In genomic region chr1:31579374-31579773, GRCh38 we compare ENCODE assay signal across 13 cellular contexts. TPM values are rescaled to one million over a fixed set of nuclear protein-coding genes. Genes with fewer than 3 reads are reported as not detected.
DNase-seq lines count a peak whose midpoint lies in the region; ATAC-seq and TF ChIP-seq lines count a peak whose summit lies in the region.
"Had no signal": no experiment of that assay in that cellular context is flagged by ENCODE, and none has a peak within 500 bp of the region (broad histone marks: within the 10 kb centered on the region; RNA-seq: fewer than 3 reads in every experiment).

No MANE protein-coding gene starts in this region.

- in situ Hi-C loops in transverse colon (cut with MboI; ENCODE audit: low pct_ligation_motif_present in 1 of 4, low pct_unique_long_range_greater_than_20kb in 1 of 4, low sequenced_read_pairs in 3 of 4), result no loop called here

- H3K4me3 ChIP-seq in esophagus (ENCODE audit: low read depth in 1 of 2, low read length in 2 of 2), result no peak overlapping the region
- peak overlapping the region in 1 of 2 donors; percentile 51 for H3K4me3 ChIP-seq in muscle layer of colon (ENCODE audit: low read depth in 1 of 2, low read length in 2 of 2)
- H3K4me3 ChIP-seq in transverse colon, result peak overlapping the region in 2 of 4 donors; percentile 15 to 21

- WGBS in esophagus, 2 donors, result 75 to 86% methylated on average over 5 of the region's 5 CpGs
- 61% methylated on average over 5 of the region's 5 CpGs; no CpG with 5 or more reads in 1 of the 2 donors for WGBS in transverse colon (ENCODE audit: low coverage in 1 of 2), 2 donors

- no peak for TF ChIP-seq EP300 in transverse colon (IDR thresholded peaks at IDR 0.05; ENCODE audit: low read depth)

- peaks cover 0 to 4% of the 10 kb centered on the region in 2 donors for H3K36me3 ChIP-seq in esophagus (ENCODE audit: control insufficient read depth in 2 of 2, insufficient read depth in 2 of 2, low read length in 1 of 2)
- H3K36me3 ChIP-seq in muscle layer of colon (ENCODE audit: insufficient read depth, low read length), result peaks cover 12% of the 10 kb centered on the region
- no peaks in the 10 kb centered on the region for H3K36me3 ChIP-seq in transverse colon

- peaks cover 8 to 19% of the 10 kb centered on the region in 2 donors for H3K4me1 ChIP-seq in esophagus (ENCODE audit: control insufficient read depth in 2 of 2, insufficient read depth in 2 of 2, low read length in 1 of 2)
- H3K4me1 ChIP-seq in muscle layer of colon (ENCODE audit: insufficient read depth, low read length), result peaks cover 70% of the 10 kb centered on the region
- H3K4me1 ChIP-seq in transverse colon, result peaks cover 37 to 73% (median 68%) of the 10 kb centered on the region in 4 donors

- H3K4me3 Mint-ChIP-seq in progenitor cell of endocrine pancreas (ENCODE audit: low read depth), result no peak overlapping the region
- no peak overlapping the region for H3K4me3 Mint-ChIP-seq in natural killer cell treated with Interleukin-12 subunit alpha and Interleukin-12 subunit beta and Interleukin-15 and Interleukin-18, amount 100 ng/mL, for 72 hours
- H3K4me3 Mint-ChIP-seq: activated T-cell treated with anti-CD3 and anti-CD28 coated beads, Interleukin-2, amount 50 U/mL, for 24 hours; brain had no signal

- H3K27me3 ChIP-seq in esophagus (ENCODE audit: control insufficient read depth in 1 of 2, insufficient read depth in 2 of 2, low read length in 2 of 2) (no peaks in the 10 kb centered on the region), muscle layer of colon (ENCODE audit: control insufficient read depth in 1 of 2, insufficient read depth in 2 of 2, low read length in 2 of 2) (no peaks in the 10 kb centered on the region), transverse colon (no peaks in the 10 kb centered on the region)

- peaks cover 23% of the 10 kb centered on the region for H3K4me1 Mint-ChIP-seq in progenitor cell of endocrine pancreas (ENCODE audit: low read depth)
- H3K4me1 Mint-ChIP-seq in natural killer cell treated with Interleukin-12 subunit alpha and Interleukin-12 subunit beta and Interleukin-15 and Interleukin-18, amount 100 ng/mL, for 72 hours (ENCODE audit: low read depth in 2 of 2), result no peaks in the 10 kb centered on the region

- POLR2A ChIA-PET in RWPE1 (lab: Yijun Ruan, JAX; ENCODE audit: low non-redundant PET), result no interaction called here

- intact Hi-C loops in transverse colon (cut with DNase I; ENCODE audit: low total_unique reads), result no loop called here

- no peak for TF ChIP-seq POLR2A in transverse colon (IDR thresholded peaks at IDR 0.05)
- TF ChIP-seq POLR2A in GM18505 (IDR thresholded peaks at IDR 0.05; ENCODE audit: borderline replicate concordance, extremely low read depth, insufficient read depth, insufficient read length), result no peak

- peak overlapping the region; percentile 77 for H3K9ac ChIP-seq in muscle layer of colon (ENCODE audit: low read length)

- H3K27ac ChIP-seq in RWPE1 (peak overlapping the region; percentile 41), esophagus (ENCODE audit: low read depth in 2 of 2, low read length in 1 of 2) (peak overlapping the region; percentile 67 to 79), muscle layer of colon (ENCODE audit: low read depth, low read length) (peak overlapping the region; percentile 90), transverse colon (peak overlapping the region; percentile 89 to 93 (median 92))

- H3K27ac Mint-ChIP-seq in progenitor cell of endocrine pancreas, result no peak overlapping the region
- no peak overlapping the region for H3K27ac Mint-ChIP-seq in natural killer cell treated with Interleukin-12 subunit alpha and Interleukin-12 subunit beta and Interleukin-15 and Interleukin-18, amount 100 ng/mL, for 72 hours
- H3K27ac Mint-ChIP-seq: activated T-cell treated with anti-CD3 and anti-CD28 coated beads, Interleukin-2, amount 50 U/mL, for 24 hours had no signal

- H3K9me3 ChIP-seq in esophagus (ENCODE audit: control insufficient read depth in 2 of 2, insufficient read depth in 1 of 2, low read depth in 1 of 2, low read length in 1 of 2), result no peaks in the 10 kb centered on the region
- no peaks in the 10 kb centered on the region for H3K9me3 ChIP-seq in muscle layer of colon (ENCODE audit: low read length)
- H3K9me3 ChIP-seq in transverse colon, result no peaks in the 10 kb centered on the region

- no peaks in the 10 kb centered on the region for H3K9me3 Mint-ChIP-seq in progenitor cell of endocrine pancreas (ENCODE audit: low read depth)
- no peaks in the 10 kb centered on the region for H3K9me3 Mint-ChIP-seq in natural killer cell treated with Interleukin-12 subunit alpha and Interleukin-12 subunit beta and Interleukin-15 and Interleukin-18, amount 100 ng/mL, for 72 hours
- H3K9me3 Mint-ChIP-seq: activated T-cell treated with anti-CD3 and anti-CD28 coated beads, Interleukin-2, amount 50 U/mL, for 24 hours; brain had no signal

- DNase-seq in RWPE1 (ENCODE audit: low spot score) (no peak), transverse colon (no peak), progenitor cell of endocrine pancreas (ENCODE audit: low spot score, unreplicated experiment) (no peak)
- no peak for DNase-seq in natural killer cell treated with Interleukin-12 subunit alpha and Interleukin-12 subunit beta and Interleukin-15 and Interleukin-18, amount 100 ng/mL, for 72 hours (ENCODE audit: low spot score)
- DNase-seq: activated T-cell treated with anti-CD3 and anti-CD28 coated beads, Interleukin-2, amount 50 U/mL, for 24 hours; NCI-H1694 treated with DMSO at 0.1 percent for 48 hours; stimulated activated CD4-positive, alpha-beta T cell treated with anti-CD3 and anti-CD28 coated beads, Interleukin-2, amount 100 ng/mL, for 24 hours had no signal

- ATAC-seq in GM19035 (IDR thresholded peaks at IDR 0.05; ENCODE audit: unreplicated experiment) (no peak), GM18505 (IDR thresholded peaks at IDR 0.05; ENCODE audit: unreplicated experiment) (no peak)
- ATAC-seq in natural killer cell treated with Interleukin-12 subunit alpha and Interleukin-12 subunit beta and Interleukin-15 and Interleukin-18, amount 100 ng/mL, for 72 hours, result no peak

- no peaks in the 10 kb centered on the region for H3K36me3 Mint-ChIP-seq in progenitor cell of endocrine pancreas (ENCODE audit: insufficient read depth)
- no peaks in the 10 kb centered on the region for H3K36me3 Mint-ChIP-seq in natural killer cell treated with Interleukin-12 subunit alpha and Interleukin-12 subunit beta and Interleukin-15 and Interleukin-18, amount 100 ng/mL, for 72 hours
- H3K36me3 Mint-ChIP-seq: brain had no signal

- TF ChIP-seq CTCF in RWPE1 (conservative IDR thresholded peaks at IDR 0.05; ENCODE audit: low read depth), result no peak
- TF ChIP-seq CTCF in transverse colon (IDR thresholded peaks at IDR 0.05), result no peak
- TF ChIP-seq CTCF in progenitor cell of endocrine pancreas (IDR thresholded peaks at IDR 0.05; ENCODE audit: unreplicated experiment), result no peak

- peaks cover 14% of the 10 kb centered on the region for H3K27me3 Mint-ChIP-seq in progenitor cell of endocrine pancreas
- peaks cover 3 to 6% of the 10 kb centered on the region in 2 donors for H3K27me3 Mint-ChIP-seq in natural killer cell treated with Interleukin-12 subunit alpha and Interleukin-12 subunit beta and Interleukin-15 and Interleukin-18, amount 100 ng/mL, for 72 hours

- CTCF ChIA-PET in RWPE1 (lab: Yijun Ruan, JAX), result interaction anchor here (0.9 kb wide), 1 partner anchor 395 kb away, joined by 3 read pairs; no protein-coding TSS in a partner anchor

RNA-seq across cellular contexts. Expression of gene TINAGL1, which starts 3.1 kb away (rescaled TPM):
- polyA plus RNA-seq in esophagus, result 10 to 100 TPM; 16.4 to 20.0 TPM
- total RNA-seq in transverse colon (100 to 1,000 TPM; 229 to 300 (median 272) TPM), progenitor cell of endocrine pancreas (2.6 and 4.4 TPM in 2 replicates)
- total RNA-seq in natural killer cell treated with Interleukin-12 subunit alpha and Interleukin-12 subunit beta and Interleukin-15 and Interleukin-18, amount 100 ng/mL, for 72 hours, result not detected
- total RNA-seq: mononuclear cell had no signal

RNA-seq across cellular contexts. Expression of gene HCRTR1, which starts 38.1 kb away (rescaled TPM):
- polyA plus RNA-seq in esophagus, result under 1 TPM in 1 of 2 donors, not detected in 1; 0.02 TPM
- total RNA-seq in transverse colon (under 1 TPM in 1 of 4 donors, not detected in 3; 0.48 TPM), progenitor cell of endocrine pancreas (not detected in 2 replicates)
- total RNA-seq in natural killer cell treated with Interleukin-12 subunit alpha and Interleukin-12 subunit beta and Interleukin-15 and Interleukin-18, amount 100 ng/mL, for 72 hours, result not detected
- total RNA-seq: mononuclear cell had no signal

Comparison
In these comparisons a context has a peak if more than half of its experiments do, and no peak if none do; other contexts are left out.
1. H3K27ac ChIP-seq: peak in every context shown above with its lines; median percentile 92 in transverse colon; 90 in muscle layer of colon; 73 in esophagus; 41 in RWPE1.
2. RNA of gene TINAGL1, which starts 3.1 kb away (total RNA-seq): 229 to 300 TPM in transverse colon; 2.6 to 4.4 TPM in progenitor cell of endocrine pancreas and not detected in natural killer cell treated with Interleukin-12 subunit alpha and Interleukin-12 subunit beta and Interleukin-15 and Interleukin-18, amount 100 ng/mL, for 72 hours; every median in the first group is over 10 times any median in the second.